In genomic region chr2:98759338-98759737, GRCh38 we compare ENCODE assay signal across 10 cellular contexts. TPM values are rescaled to one million over a fixed set of nuclear protein-coding genes. Genes with fewer than 3 reads are reported as not detected.
DNase-seq lines count a peak whose midpoint lies in the region; ATAC-seq and TF ChIP-seq lines count a peak whose summit lies in the region.
"Had no signal": no experiment of that assay in that cellular context is flagged by ENCODE, and none has a peak within 500 bp of the region (broad histone marks: within the 10 kb centered on the region; RNA-seq: fewer than 3 reads in every experiment).

No MANE protein-coding gene starts in this region.

- CTCF ChIA-PET in T-cell (lab: Charles Lee), result interaction anchor here in 1 of 2 donors (0.7 kb wide), 1 partner anchor 49 kb away, joined by 3 read pairs; no protein-coding TSS in a partner anchor

- no peak for DNase-seq in stimulated activated naive CD8-positive, alpha-beta T cell treated with anti-CD3 and anti-CD28 coated beads, Interleukin-15, amount 100 ng/mL, for 72 hours
- DNase-seq in T-cell, result no peak
- DNase-seq in effector memory CD4-positive, alpha-beta T cell, result no peak
- DNase-seq in GM03348 (ENCODE audit: low spot score), result no peak
- no peak for DNase-seq in globus pallidus (ENCODE audit: low spot score)
- DNase-seq in HFFc6, result no peak
- DNase-seq: hypothalamus, NCI-H2171 had no signal

- H3K9me3 Mint-ChIP-seq in stimulated activated naive CD8-positive, alpha-beta T cell treated with anti-CD3 and anti-CD28 coated beads, Interleukin-15, Interleukin-2, amounts not matched to agents 100 ng/mL and 50 ng/mL, for 24 hours, result no peaks in the 10 kb centered on the region
- H3K9me3 Mint-ChIP-seq in stimulated activated naive CD8-positive, alpha-beta T cell treated with anti-CD3 and anti-CD28 coated beads, Interleukin-15, amount 100 ng/mL, for 72 hours, result no peaks in the 10 kb centered on the region
- H3K9me3 Mint-ChIP-seq in T-cell (no peaks in the 10 kb centered on the region), HFFc6 (no peaks in the 10 kb centered on the region)

- H3K27ac ChIP-seq in effector memory CD4-positive, alpha-beta T cell (ENCODE audit: insufficient read depth, low read length, poor library complexity, severe bottlenecking), result peak overlapping the region; percentile 70

- no peaks in the 10 kb centered on the region for H3K36me3 ChIP-seq in effector memory CD4-positive, alpha-beta T cell (ENCODE audit: control insufficient read depth, insufficient read depth, low read length)

- peak overlapping the region; percentile 0 for H3K27ac Mint-ChIP-seq in stimulated activated naive CD8-positive, alpha-beta T cell treated with anti-CD3 and anti-CD28 coated beads, Interleukin-15, Interleukin-2, amounts not matched to agents 100 ng/mL and 50 ng/mL, for 24 hours
- no peak overlapping the region for H3K27ac Mint-ChIP-seq in stimulated activated naive CD8-positive, alpha-beta T cell treated with anti-CD3 and anti-CD28 coated beads, Interleukin-15, amount 100 ng/mL, for 72 hours
- H3K27ac Mint-ChIP-seq in T-cell (peak overlapping the region; percentile 98 to 99), HFFc6 (no peak overlapping the region)

- H3K4me1 ChIP-seq in effector memory CD4-positive, alpha-beta T cell (ENCODE audit: control insufficient read depth, insufficient read depth, low read length, poor library complexity, severe bottlenecking), result peaks cover 47% of the 10 kb centered on the region

- H3K4me3 Mint-ChIP-seq in stimulated activated naive CD8-positive, alpha-beta T cell treated with anti-CD3 and anti-CD28 coated beads, Interleukin-15, Interleukin-2, amounts not matched to agents 100 ng/mL and 50 ng/mL, for 24 hours, result no peak overlapping the region
- no peak overlapping the region for H3K4me3 Mint-ChIP-seq in stimulated activated naive CD8-positive, alpha-beta T cell treated with anti-CD3 and anti-CD28 coated beads, Interleukin-15, amount 100 ng/mL, for 72 hours
- H3K4me3 Mint-ChIP-seq in T-cell, result peak overlapping the region; percentile 14 to 86 (median 41)
- H3K4me3 Mint-ChIP-seq in HFFc6, result no peak overlapping the region

- H3K4me3 ChIP-seq in effector memory CD4-positive, alpha-beta T cell (ENCODE audit: insufficient read depth, low read depth, low read length, poor library complexity, severe bottlenecking), result no peak overlapping the region

- H3K4me1 Mint-ChIP-seq in stimulated activated naive CD8-positive, alpha-beta T cell treated with anti-CD3 and anti-CD28 coated beads, Interleukin-15, Interleukin-2, amounts not matched to agents 100 ng/mL and 50 ng/mL, for 24 hours (ENCODE audit: low read depth), result peaks cover 62% of the 10 kb centered on the region
- peaks cover 72% of the 10 kb centered on the region for H3K4me1 Mint-ChIP-seq in stimulated activated naive CD8-positive, alpha-beta T cell treated with anti-CD3 and anti-CD28 coated beads, Interleukin-15, amount 100 ng/mL, for 72 hours
- H3K4me1 Mint-ChIP-seq in T-cell (peaks cover 74 to 87% (median 77%) of the 10 kb centered on the region in 3 donors), HFFc6 (ENCODE audit: low read depth) (peaks cover 16% of the 10 kb centered on the region)

- H3K9me3 ChIP-seq in effector memory CD4-positive, alpha-beta T cell (ENCODE audit: control insufficient read depth, low read length), result no peaks in the 10 kb centered on the region

- POLR2A ChIA-PET in T-cell (lab: Charles Lee), result interaction anchor here (0.6 to 0.8 kb wide), 3 partner anchors 24 to 417 kb away, joined by 3 to 8 read pairs (median 4); no protein-coding TSS in a partner anchor

- H3K36me3 Mint-ChIP-seq in stimulated activated naive CD8-positive, alpha-beta T cell treated with anti-CD3 and anti-CD28 coated beads, Interleukin-15, Interleukin-2, amounts not matched to agents 100 ng/mL and 50 ng/mL, for 24 hours (ENCODE audit: low read depth), result no peaks in the 10 kb centered on the region
- H3K36me3 Mint-ChIP-seq in T-cell (no peaks in the 10 kb centered on the region), HFFc6 (ENCODE audit: low read depth) (no peaks in the 10 kb centered on the region)

- H3K27me3 Mint-ChIP-seq in stimulated activated naive CD8-positive, alpha-beta T cell treated with anti-CD3 and anti-CD28 coated beads, Interleukin-15, Interleukin-2, amounts not matched to agents 100 ng/mL and 50 ng/mL, for 24 hours, result no peaks in the 10 kb centered on the region
- H3K27me3 Mint-ChIP-seq in stimulated activated naive CD8-positive, alpha-beta T cell treated with anti-CD3 and anti-CD28 coated beads, Interleukin-15, amount 100 ng/mL, for 72 hours, result no peaks in the 10 kb centered on the region
- H3K27me3 Mint-ChIP-seq in T-cell (no peaks in the 10 kb centered on the region), HFFc6 (ENCODE audit: insufficient read depth) (peaks cover 15% of the 10 kb centered on the region)

- no peak for ATAC-seq in stimulated activated naive CD8-positive, alpha-beta T cell treated with anti-CD3 and anti-CD28 coated beads, Interleukin-15, amount 100 ng/mL, for 72 hours
- ATAC-seq in T-cell (replicated peaks in 1 of 4), result peak in 1 of 4 experiments; percentile 15
- ATAC-seq in HG03457 (IDR thresholded peaks at IDR 0.05; ENCODE audit: unreplicated experiment), result no peak

- no peaks in the 10 kb centered on the region for H3K27me3 ChIP-seq in effector memory CD4-positive, alpha-beta T cell (replicated peaks; ENCODE audit: control insufficient read depth, insufficient read depth, low read length, poor library complexity, severe bottlenecking)

- no peak for TF ChIP-seq CTCF in HFFc6 (IDR thresholded peaks at IDR 0.05)

RNA-seq across cellular contexts. Expression of gene MGAT4A, which starts 28.4 kb away (rescaled TPM):
- 100 to 1,000 TPM; 185 to 220 (median 199) TPM for total RNA-seq in T-cell
- under 1 TPM in 1 of 6 experiments, not detected in 5; 0.14 TPM for total RNA-seq in HFFc6 (2021; fragmentation: NEBNext Ultra II Directional; extraction: Animal tissue kit (Norgen Biotek cat#: 25700))

Comparison
In these comparisons a context has a peak if more than half of its experiments do, and no peak if none do; other contexts are left out.
1. H3K27ac Mint-ChIP-seq: peak in stimulated activated naive CD8-positive, alpha-beta T cell treated with anti-CD3 and anti-CD28 coated beads, Interleukin-15, Interleukin-2, amounts not matched to agents 100 ng/mL and 50 ng/mL, for 24 hours (single experiment) and T-cell (2 of 2); none in stimulated activated naive CD8-positive, alpha-beta T cell treated with anti-CD3 and anti-CD28 coated beads, Interleukin-15, amount 100 ng/mL, for 72 hours (0 of 2) and HFFc6 (single experiment).
2. H3K4me3 Mint-ChIP-seq: peak in T-cell (3 of 3); none in stimulated activated naive CD8-positive, alpha-beta T cell treated with anti-CD3 and anti-CD28 coated beads, Interleukin-15, Interleukin-2, amounts not matched to agents 100 ng/mL and 50 ng/mL, for 24 hours (single experiment), stimulated activated naive CD8-positive, alpha-beta T cell treated with anti-CD3 and anti-CD28 coated beads, Interleukin-15, amount 100 ng/mL, for 72 hours (0 of 2) and HFFc6 (single experiment).
3. RNA of gene MGAT4A, which starts 28.4 kb away (total RNA-seq): 185 to 220 TPM in T-cell; 0.14 TPM in HFFc6; every median in the first group is over 100 times any median in the second.